In genomic region chr4:10534820-10535219, GRCh38 we compare ENCODE assay signal across 20 cellular contexts.
DNase-seq lines count a peak whose midpoint lies in the region; ATAC-seq, FAIRE-seq and TF ChIP-seq lines count a peak whose summit lies in the region.
"Had no signal": no experiment of that assay in that cellular context is flagged by ENCODE, and none has a peak within 500 bp of the region (broad histone marks: within the 10 kb centered on the region; RNA-seq: fewer than 3 reads in every experiment).

No MANE protein-coding gene starts in this region.

- 0 out of 2 replicates have a peak overlapping the region, but pooled peaks have one; percentile 22 for H3K4me2 ChIP-seq in GM12878 (ENCODE audit: control insufficient read depth, insufficient read depth)

- no peak for FAIRE-seq in GM12878 (lab: Jason Lieb, UNC)
- FAIRE-seq: colon, small intestine had no signal

- no peak overlapping the region for H3K27ac ChIP-seq in GM12878 (ENCODE audit: control insufficient read depth, insufficient read depth)
- no peak overlapping the region for H3K27ac ChIP-seq in endodermal cell (ENCODE audit: low read depth, low read length)
- no peak overlapping the region for H3K27ac ChIP-seq in effector memory CD4-positive, alpha-beta T cell (ENCODE audit: insufficient read depth, low read length, poor library complexity, severe bottlenecking)
- H3K27ac ChIP-seq: RWPE1 had no signal

- peaks cover 16% of the 10 kb centered on the region for H3K4me1 ChIP-seq in GM12878 (ENCODE audit: control insufficient read depth, insufficient read depth, low read length)
- H3K4me1 ChIP-seq in endodermal cell (ENCODE audit: control insufficient read depth, insufficient read depth, low read length), result peaks cover 8% of the 10 kb centered on the region
- no peaks in the 10 kb centered on the region for H3K4me1 ChIP-seq in effector memory CD4-positive, alpha-beta T cell (ENCODE audit: control insufficient read depth, insufficient read depth, low read length, poor library complexity, severe bottlenecking)

- CTCF ChIA-PET in GM12878 (lab: Yijun Ruan, JAX), result interaction anchor here (1.4 to 6.8 kb wide), 4 partner anchors 8 to 370 kb away, joined by 5 to 57 read pairs (median 26); no protein-coding TSS in a partner anchor

- H3K4me1 Mint-ChIP-seq in endodermal cell, result peaks cover 22% of the 10 kb centered on the region
- H3K4me1 Mint-ChIP-seq: natural killer cell had no signal

- no TSS peak for BruUV-seq in GM12878 (replicated peaks; lab: Mats Ljungman, UMichigan)

- H3K9me3 Mint-ChIP-seq in endodermal cell, result no peaks in the 10 kb centered on the region
- H3K9me3 Mint-ChIP-seq: activated naive CD4-positive, alpha-beta T cell treated with anti-CD3 and anti-CD28 coated beads, Interleukin-2, amount 50 U/mL, for 72 hours; natural killer cell had no signal

- TF ChIP-seq RAD21 in GM12878 (IDR thresholded peaks at IDR 0.05; ENCODE audit: insufficient read depth, low read depth, low read length), result no peak

- H3K4me3 ChIP-seq in GM12878 (no peak overlapping the region), endodermal cell (ENCODE audit: low read length) (no peak overlapping the region)
- no peak overlapping the region for H3K4me3 ChIP-seq in effector memory CD4-positive, alpha-beta T cell (ENCODE audit: insufficient read depth, low read depth, low read length, poor library complexity, severe bottlenecking)

- H3K36me3 Mint-ChIP-seq in endodermal cell (ENCODE audit: low read depth), result no peaks in the 10 kb centered on the region
- H3K36me3 Mint-ChIP-seq: activated naive CD4-positive, alpha-beta T cell treated with anti-CD3 and anti-CD28 coated beads, Interleukin-2, amount 50 U/mL, for 72 hours; natural killer cell had no signal

- H3K27me3 ChIP-seq in GM12878 (replicated peaks in 1 of 2; ENCODE audit: control insufficient read depth in 2 of 2, insufficient read depth in 2 of 2, low read length in 1 of 2) (no peaks in the 10 kb centered on the region), endodermal cell (ENCODE audit: control insufficient read depth, insufficient read depth, low read length, poor library complexity, severe bottlenecking) (no peaks in the 10 kb centered on the region)
- no peaks in the 10 kb centered on the region for H3K27me3 ChIP-seq in effector memory CD4-positive, alpha-beta T cell (replicated peaks; ENCODE audit: control insufficient read depth, insufficient read depth, low read length, poor library complexity, severe bottlenecking)

- H3K27ac Mint-ChIP-seq in endodermal cell, result no peak overlapping the region
- H3K27ac Mint-ChIP-seq: activated naive CD4-positive, alpha-beta T cell treated with anti-CD3 and anti-CD28 coated beads, Interleukin-2, amount 50 U/mL, for 72 hours; natural killer cell; progenitor cell of endocrine pancreas had no signal

- no peaks in the 10 kb centered on the region for H3K27me3 Mint-ChIP-seq in endodermal cell (ENCODE audit: insufficient read depth)
- H3K27me3 Mint-ChIP-seq: progenitor cell of endocrine pancreas had no signal

- SMC1A ChIA-PET in GM12878 (lab: Charles Lee; ENCODE audit: uncharacterized antibody, unreplicated experiment), result interaction anchor here (1.2 to 1.6 kb wide), 3 partner anchors 9 to 417 kb away, joined by 3 to 7 read pairs (median 4); no protein-coding TSS in a partner anchor

- no peaks in the 10 kb centered on the region for H3K9me3 ChIP-seq in GM12878 (replicated peaks; ENCODE audit: control insufficient read depth, insufficient read depth, low read length)
- no peaks in the 10 kb centered on the region for H3K9me3 ChIP-seq in endodermal cell (ENCODE audit: control insufficient read depth, low read length)
- no peaks in the 10 kb centered on the region for H3K9me3 ChIP-seq in effector memory CD4-positive, alpha-beta T cell (ENCODE audit: control insufficient read depth, low read length)

- H3K4me3 Mint-ChIP-seq in endodermal cell, result no peak overlapping the region
- H3K4me3 Mint-ChIP-seq: natural killer cell had no signal

- RAD21 ChIA-PET in GM12878 (lab: Charles Lee; ENCODE audit: unreplicated experiment), result interaction anchor here (1.1 to 1.7 kb wide), 2 partner anchors 74 to 370 kb away, joined by 3 to 6 read pairs; no protein-coding TSS in a partner anchor

- TF ChIP-seq POLR2A in GM12878 (IDR thresholded peaks at IDR 0.05; ENCODE audit: low read depth, low read length), result no peak

- in situ Hi-C loops in GM12878 (cut with MboI), result no loop called here

- POLR2A ChIA-PET in GM12878 (lab: Charles Lee), result no interaction called here

- H3K9ac ChIP-seq in GM12878 (ENCODE audit: control insufficient read depth, insufficient read depth, low read length) (no peak overlapping the region), endodermal cell (ENCODE audit: extremely low read depth, low read length, poor library complexity, severe bottlenecking) (no peak overlapping the region)

- H4K20me1 ChIP-seq in GM12878 (ENCODE audit: control insufficient read depth, insufficient read depth), result no peaks in the 10 kb centered on the region

- TF ChIP-seq CTCF in GM12878 (IDR thresholded peaks at IDR 0.05 in 2 of 3, conservative IDR thresholded peaks at IDR 0.05 in 1 of 3; ENCODE audit: control insufficient read depth in 2 of 3, extremely low read depth in 1 of 3, insufficient read depth in 1 of 3, low read depth in 3 of 3, low read length in 3 of 3), result no peak
- no peak for TF ChIP-seq CTCF in endodermal cell (conservative IDR thresholded peaks at IDR 0.05)

- H2AFZ ChIP-seq in GM12878 (ENCODE audit: control insufficient read depth, low read depth, low read length), result no peak overlapping the region

- 29% methylated on average over 6 of the region's 6 CpGs for WGBS in GM12878 (ENCODE audit: insufficient coverage, insufficient replicate concordance, low lambda C conversion rate, missing lambda C conversion rate)
- 88 to 89% methylated on average over 2 to 6 of the region's 6 CpGs for WGBS in endodermal cell (ENCODE audit: insufficient coverage in 1 of 2, insufficient read length in 1 of 2), 2 experiments

- TF ChIP-seq EP300 in GM12878 (IDR thresholded peaks at IDR 0.05; ENCODE audit: borderline replicate concordance in 1 of 2, control insufficient read depth in 1 of 2, low read depth in 2 of 2, low read length in 2 of 2), result no peak

- DNase-seq in GM12878 (ENCODE audit: low read depth, low spot score) (peak; percentile 26), NCI-H526 (lab: John Stamatoyannopoulos, UW) (no peak), endodermal cell (no peak), T-helper 2 cell (no peak)
- no peak for DNase-seq in effector memory CD4-positive, alpha-beta T cell
- DNase-seq: foreskin melanocyte; kidney glomerular epithelial cell; mesenchymal stem cell; natural killer cell; NCI-H2171 treated with DMSO at 0.1 percent for 48 hours; NK-92 treated with Interleukin-12 subunit alpha and Interleukin-12 subunit beta, amount 100 ng/mL, for 24 hours; small intestine; stimulated activated CD4-positive, alpha-beta T cell treated with anti-CD3 and anti-CD28 coated beads, Interleukin-4, amount 100 ng/mL, for 24 hours had no signal

- intact Hi-C loops in GM12878 (cut with micrococcal nuclease; ENCODE audit: unreplicated experiment), result loop anchor here (5.0 kb wide), 2 partner anchors 118 to 773 kb away; no protein-coding TSS in a partner anchor

- ATAC-seq in GM18499 (IDR thresholded peaks at IDR 0.05; ENCODE audit: insufficient read depth, unreplicated experiment), result peak; percentile 60
- ATAC-seq in GM19438 (IDR thresholded peaks at IDR 0.05; ENCODE audit: low read depth, unreplicated experiment), result peak; percentile 52
- ATAC-seq in HG02870 (IDR thresholded peaks at IDR 0.05; ENCODE audit: unreplicated experiment), result peak; percentile 60
- peak; percentile 68 for ATAC-seq in GM12878
- ATAC-seq: activated naive CD4-positive, alpha-beta T cell treated with anti-CD3 and anti-CD28 coated beads, Interleukin-2, amount 50 U/mL, for 72 hours; natural killer cell had no signal

- H3K36me3 ChIP-seq in GM12878 (ENCODE audit: control insufficient read depth in 2 of 2, insufficient read depth in 2 of 2, low read length in 1 of 2), result no peaks in the 10 kb centered on the region
- no peaks in the 10 kb centered on the region for H3K36me3 ChIP-seq in endodermal cell (ENCODE audit: control insufficient read depth, insufficient read depth, low read length)
- H3K36me3 ChIP-seq in effector memory CD4-positive, alpha-beta T cell (ENCODE audit: control insufficient read depth, insufficient read depth, low read length), result no peaks in the 10 kb centered on the region

- H3K79me2 ChIP-seq in GM12878 (ENCODE audit: control insufficient read depth, insufficient read depth, low read length), result no peaks in the 10 kb centered on the region

TF ChIP-seq in GM12878, 131 proteins besides CTCF, POLR2A, EP300 and RAD21:
- TF ChIP-seq SPI1 (IDR thresholded peaks at IDR 0.05; ENCODE audit: borderline replicate concordance, insufficient read depth, low read depth, low read length) (peak; percentile 69), E4F1 (IDR thresholded peaks at IDR 0.05; ENCODE audit: borderline replicate concordance, partially characterized antibody) (no peak), STAT1 (conservative IDR thresholded peaks at IDR 0.05) (no peak), NFIC (IDR thresholded peaks at IDR 0.05; ENCODE audit: low read depth, low read length) (no peak), IKZF2 (IDR thresholded peaks at IDR 0.05) (peak in 1 of 2 experiments; percentile 14; a peak in 1 of 4 replicates), CBFB (IDR thresholded peaks at IDR 0.05; ENCODE audit: low read depth) (no peak), RELA (IDR thresholded peaks at IDR 0.05; ENCODE audit: borderline replicate concordance, partially characterized antibody) (no peak), MEF2B (IDR thresholded peaks at IDR 0.05; ENCODE audit: partially characterized antibody, poor library complexity, severe bottlenecking) (no peak), RBBP5 (conservative IDR thresholded peaks at IDR 0.05) (no peak)
TF ChIP-seq in GM12878: peak in this region for 2.
